In genomic region chr9:30089428-30089827, GRCh38 we compare ENCODE assay signal across 8 cellular contexts.
"Had no signal": no experiment of that assay in that cellular context is flagged by ENCODE, and none has a peak within 500 bp of the region (broad histone marks: within the 10 kb centered on the region; RNA-seq: fewer than 3 reads in every experiment).

No MANE protein-coding gene starts in this region.

- H3K9me3 Mint-ChIP-seq: GM23338, H9, HFFc6 had no signal

- H3K27ac Mint-ChIP-seq: GM23338, H9, HFFc6 had no signal

- H3K4me3 ChIP-seq: GM23338 had no signal

- H3K27me3 Mint-ChIP-seq: IgD-negative memory B cell had no signal

- ATAC-seq: GM23338, HCT116, HepG2 had no signal

- H3K4me1 Mint-ChIP-seq: GM23338, H9, IgD-negative memory B cell had no signal

- H3K27ac ChIP-seq: HL-60 had no signal

- DNase-seq: H9, HFFc6, KBM-7 had no signal

- H3K4me3 Mint-ChIP-seq: GM23338, H9, HFFc6, IgD-negative memory B cell had no signal
